ENCODE assay signal across 11 cellular contexts in genomic region chr15:70319466-70319865, GRCh38.
DNase-seq lines count a peak whose midpoint lies in the region; ATAC-seq, FAIRE-seq and TF ChIP-seq lines count a peak whose summit lies in the region.
"Had no signal": no experiment of that assay in that cellular context is flagged by ENCODE, and none has a peak within 500 bp of the region (broad histone marks: within the 10 kb centered on the region; RNA-seq: fewer than 3 reads in every experiment).

No MANE protein-coding gene starts in this region.

- H3K27ac ChIP-seq in left ventricle myocardium inferior (replicated peaks) = no peak overlapping the region

- no peak for DNase-seq in GM12891 (ENCODE audit: insufficient read length, low spot score)
- peak; percentile 73 for DNase-seq in germinal center (ENCODE audit: low spot score)
- no peak for DNase-seq in NCI-H2029 treated with DMSO at 0.1 percent for 48 hours (lab: John Stamatoyannopoulos, UW)
- DNase-seq in NCI-H524 treated with DMSO at 0.1 percent for 48 hours (lab: John Stamatoyannopoulos, UW) = no peak
- no peak for DNase-seq in H54 (ENCODE audit: insufficient read length, low spot score)
- no peak for DNase-seq in left ventricle myocardium inferior
- DNase-seq: caudate nucleus, COR-L47, kidney glomerular epithelial cell had no signal

- FAIRE-seq in GM12891 (lab: Jason Lieb, UNC) (peak; percentile 93), H54 (lab: Jason Lieb, UNC) (no peak)

- peaks cover 35% of the 10 kb centered on the region for H3K4me1 ChIP-seq in left ventricle myocardium inferior

- no peaks in the 10 kb centered on the region for H3K9me3 ChIP-seq in left ventricle myocardium inferior (replicated peaks)

- peaks cover 43% of the 10 kb centered on the region for H3K27me3 ChIP-seq in left ventricle myocardium inferior (ENCODE audit: low read depth)

- H3K4me3 ChIP-seq in left ventricle myocardium inferior = no peak overlapping the region

- intact Hi-C loops in left ventricle myocardium inferior (cut with micrococcal nuclease) = no loop called here

- no peaks in the 10 kb centered on the region for H3K36me3 ChIP-seq in left ventricle myocardium inferior

- TF ChIP-seq POLR2A in GM12891 (IDR thresholded peaks at IDR 0.05; ENCODE audit: low read depth, low read length) = no peak
- TF ChIP-seq POLR2A in H54 (IDR thresholded peaks at IDR 0.05; ENCODE audit: low read depth, low read length) = no peak

- peak; percentile 89 for ATAC-seq in GM21515 (IDR thresholded peaks at IDR 0.05; ENCODE audit: unreplicated experiment)
- peak; percentile 87 for ATAC-seq in HG03378 (IDR thresholded peaks at IDR 0.05; ENCODE audit: unreplicated experiment)

- no peak for TF ChIP-seq CTCF in left ventricle myocardium inferior (IDR thresholded peaks at IDR 0.05; ENCODE audit: borderline replicate concordance)

TF ChIP-seq in GM12891, 5 proteins besides CTCF, POLR2A, EP300 and RAD21:
- TF ChIP-seq POU2F2 (IDR thresholded peaks at IDR 0.05; ENCODE audit: low read depth, low read length) (0 out of 2 replicates have a peak, but pooled peaks have one; percentile 49), TAF1 (IDR thresholded peaks at IDR 0.05; ENCODE audit: low read depth, low read length) (no peak), SPI1 (IDR thresholded peaks at IDR 0.05; ENCODE audit: low read depth, low read length) (peak; percentile 99), POLR2AphosphoS5 (IDR thresholded peaks at IDR 0.05; ENCODE audit: low read depth, low read length) (no peak), PAX5 (IDR thresholded peaks at IDR 0.05; ENCODE audit: insufficient read depth, low read length, severe bottlenecking) (no peak)
